In the genomic region with DNA sequence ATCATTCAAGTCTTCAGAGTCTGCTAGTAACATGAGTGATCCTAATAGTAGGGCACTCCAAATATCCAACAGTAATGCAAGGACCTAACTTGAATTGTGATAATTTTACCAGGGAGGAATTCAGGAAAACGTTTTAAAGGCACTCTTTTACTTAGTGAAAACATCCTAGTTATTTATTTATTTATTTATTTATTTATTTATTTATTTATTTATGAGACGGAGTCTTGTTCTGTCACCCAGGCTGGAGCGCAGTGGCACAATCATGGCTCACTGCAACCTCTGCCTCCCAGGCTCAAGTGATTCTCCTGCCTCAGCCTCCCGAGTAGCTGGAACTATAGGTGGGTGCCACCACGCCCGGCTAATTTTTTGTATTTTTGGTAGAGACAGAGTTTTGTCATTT, we compare ENCODE assay signal across 2 cellular contexts. TPM values are rescaled to one million over a fixed set of nuclear protein-coding genes. Genes with fewer than 3 reads are reported as not detected.
"Had no signal": no experiment of that assay in that cellular context is flagged by ENCODE, and none has a peak within 500 bp of the region (broad histone marks: within the 10 kb centered on the region; RNA-seq: fewer than 3 reads in every experiment).

No MANE protein-coding gene starts in this region.

RNA-seq across cellular contexts. Expression of a gene that starts 53.1 kb away (rescaled TPM):
- polyA plus RNA-seq: stomach, urinary bladder had no signal
